Comparison of ENCODE assay signal across 2 cellular contexts in genomic region chr4:5164221-5164912, GRCh38.
TF ChIP-seq lines count a peak whose summit lies in the region.

No MANE protein-coding gene starts in this region.

TF ChIP-seq in GM23338, 12 proteins besides CTCF, POLR2A, EP300 and RAD21:
- TF ChIP-seq CREB1 (CRISPR knock-in tag; IDR thresholded peaks at IDR 0.05; ENCODE audit: low read depth) (no peak), REST (IDR thresholded peaks at IDR 0.05; ENCODE audit: unreplicated experiment) (no peak), ZNF114 (CRISPR knock-in tag; IDR thresholded peaks at IDR 0.05) (no peak), STAT1 (IDR thresholded peaks at IDR 0.05; ENCODE audit: unreplicated experiment) (no peak), NANOG (IDR thresholded peaks at IDR 0.05; ENCODE audit: borderline replicate concordance) (no peak), POLR2AphosphoS5 (IDR thresholded peaks at IDR 0.05; ENCODE audit: low read depth) (no peak), ZNF462 (CRISPR knock-in tag; IDR thresholded peaks at IDR 0.05) (no peak), JUNB (IDR thresholded peaks at IDR 0.05; ENCODE audit: unreplicated experiment) (no peak), EZH2phosphoT487 (IDR thresholded peaks at IDR 0.05; ENCODE audit: unreplicated experiment) (no peak), EZH2 (IDR thresholded peaks at IDR 0.05; ENCODE audit: low read depth, unreplicated experiment) (no peak), ZNF331 (CRISPR knock-in tag; IDR thresholded peaks at IDR 0.05; ENCODE audit: low read depth) (no peak), ETS1 (IDR thresholded peaks at IDR 0.05) (no peak)

TF ChIP-seq in H1, 55 proteins besides CTCF, POLR2A, EP300 and RAD21:
- TF ChIP-seq SIN3A (conservative IDR thresholded peaks at IDR 0.05 in 1 of 2, IDR thresholded peaks at IDR 0.05 in 1 of 2; ENCODE audit: low read depth in 1 of 2, low read length in 2 of 2) (no peak), KDM1A (IDR thresholded peaks at IDR 0.05; ENCODE audit: borderline replicate concordance, low read length) (peak; percentile 41; the same call in 1 of the 2 replicates), TAF1 (IDR thresholded peaks at IDR 0.05; ENCODE audit: low read depth, low read length) (no peak), SIRT6 (IDR thresholded peaks at IDR 0.05; ENCODE audit: low read length) (no peak)
TF ChIP-seq in H1: peak in this region for 1.
